21 cellular contexts compared by ENCODE assay signal in the genomic region with DNA sequence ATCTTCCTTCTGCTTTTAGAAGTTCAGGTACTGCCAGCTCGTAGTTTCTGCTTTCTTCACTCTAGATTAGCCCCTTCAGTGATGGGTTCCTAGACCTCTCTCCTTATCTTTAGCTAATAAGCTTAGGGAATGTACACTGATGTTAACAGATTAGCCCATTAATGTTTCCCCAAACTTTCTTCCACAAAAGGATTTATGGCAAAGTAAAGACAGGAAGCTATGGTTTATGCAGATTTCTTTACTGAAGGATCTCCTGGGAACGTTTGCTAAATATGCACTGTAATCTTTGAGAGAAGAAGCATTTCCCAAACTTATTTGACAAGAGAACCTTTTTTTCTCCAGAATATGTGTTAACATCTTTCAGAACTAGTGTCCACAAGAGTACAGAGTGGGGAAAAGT. TPM values are rescaled to one million over a fixed set of nuclear protein-coding genes. Genes with fewer than 3 reads are reported as not detected.
DNase-seq lines count a peak whose midpoint lies in the region; ATAC-seq, FAIRE-seq and TF ChIP-seq lines count a peak whose summit lies in the region.
"Had no signal": no experiment of that assay in that cellular context is flagged by ENCODE, and none has a peak within 500 bp of the region (broad histone marks: within the 10 kb centered on the region; RNA-seq: fewer than 3 reads in every experiment).

No MANE protein-coding gene starts in this region.

- TF ChIP-seq CTCF in D721Med (IDR thresholded peaks at IDR 0.05; ENCODE audit: insufficient read depth, missing control alignments), result no peak
- TF ChIP-seq CTCF in WTC11 (IDR thresholded peaks at IDR 0.05), result no peak

- no peak overlapping the region for H4K8ac ChIP-seq in mesenchymal stem cell (ENCODE audit: low read length)

- H3K4me1 ChIP-seq in HUES6 (ENCODE audit: control insufficient read depth, insufficient read depth, low read length), result peaks cover 19% of the 10 kb centered on the region
- H3K4me1 ChIP-seq in mesenchymal stem cell (ENCODE audit: control insufficient read depth, insufficient read depth, low read depth, low read length), result no peaks in the 10 kb centered on the region

- no peak overlapping the region for H2AFZ ChIP-seq in mesenchymal stem cell (ENCODE audit: low read depth, low read length)

- H3K27me3 ChIP-seq in HUES6 (ENCODE audit: control insufficient read depth, insufficient read depth, low read length), result no peaks in the 10 kb centered on the region
- no peaks in the 10 kb centered on the region for H3K27me3 ChIP-seq in mesenchymal stem cell (ENCODE audit: control insufficient read depth in 1 of 2, insufficient read depth in 1 of 2, low read length in 2 of 2)
- H3K27me3 ChIP-seq: MG63, testis had no signal

- H3K9me3 ChIP-seq in HUES6 (ENCODE audit: control insufficient read depth, insufficient read depth, low read depth, low read length), result no peaks in the 10 kb centered on the region
- no peaks in the 10 kb centered on the region for H3K9me3 ChIP-seq in mesenchymal stem cell (ENCODE audit: control insufficient read depth, low read length)
- H3K9me3 ChIP-seq: MG63, testis had no signal

- 38% methylated on average over 1 of the region's 2 CpGs for WGBS in mesenchymal stem cell

- no peaks in the 10 kb centered on the region for H3K27me3 Mint-ChIP-seq in WTC11 (ENCODE audit: low read depth)
- H3K27me3 Mint-ChIP-seq: B cell had no signal

- H3K36me3 Mint-ChIP-seq in WTC11, result peaks cover 19% of the 10 kb centered on the region
- H3K36me3 Mint-ChIP-seq in activated naive CD4-positive, alpha-beta T cell treated with anti-CD3 and anti-CD28 coated beads, Interleukin-2, amount 50 U/mL, for 72 hours, result peaks cover 21 to 41% of the 10 kb centered on the region in 2 donors

- H3K79me1 ChIP-seq in mesenchymal stem cell (replicated peaks; ENCODE audit: low read length, poor library complexity, severe bottlenecking), result no peaks in the 10 kb centered on the region

- H2AK5ac ChIP-seq in mesenchymal stem cell (ENCODE audit: low read length, severe bottlenecking), result no peak overlapping the region

- no peak overlapping the region for H4K91ac ChIP-seq in mesenchymal stem cell (ENCODE audit: low read length)

- POLR2A ChIA-PET in WTC11 (lab: Charles Lee), result interaction anchor here (1.4 kb wide), 1 partner anchor 20 kb away, joined by 4 read pairs; the partner anchor contains the start of gene MAPK1IP1L

- 0 out of 2 replicates have a peak overlapping the region, but pooled peaks have one; percentile 26 for H3K27ac ChIP-seq in HUES6 (ENCODE audit: low read depth, low read length)
- peak overlapping the region; percentile 51 for H3K27ac ChIP-seq in mesenchymal stem cell (ENCODE audit: low read length, poor library complexity, severe bottlenecking)
- H3K27ac ChIP-seq: testis had no signal

- H2BK5ac ChIP-seq in mesenchymal stem cell (ENCODE audit: low read depth, low read length, poor library complexity, severe bottlenecking), result no peak overlapping the region

- H2BK120ac ChIP-seq in mesenchymal stem cell (ENCODE audit: low read depth, low read length), result no peak overlapping the region

- no peak overlapping the region for H3K4me2 ChIP-seq in mesenchymal stem cell (ENCODE audit: low read length, poor library complexity, severe bottlenecking)

- 0 out of 2 replicates have a peak overlapping the region, but pooled peaks have one; percentile 33 for H3K27ac Mint-ChIP-seq in WTC11
- no peak overlapping the region for H3K27ac Mint-ChIP-seq in activated naive CD4-positive, alpha-beta T cell treated with anti-CD3 and anti-CD28 coated beads, Interleukin-2, amount 50 U/mL, for 72 hours
- H3K27ac Mint-ChIP-seq: activated T-helper 2 cell treated with anti-CD3 and anti-CD28 coated beads, Interferon-gamma antibody, Interleukin-2, Interleukin-4, amounts not matched to agents 10 μg/mL and 5 μg/mL and 100 μg/mL, durations not matched to agents 14 hours and 24 hours and 36 hours; B cell; mesothelial cell of epicardium; nephron progenitor cell; T-helper 1 cell treated with Interleukin-12 subunit alpha and Interleukin-12 subunit beta and Interleukin-4 antibody, amounts not matched to agents 30 μg/mL and 1 μg/mL, for 36 hours had no signal

- no peak overlapping the region for H3K23ac ChIP-seq in mesenchymal stem cell (ENCODE audit: low read length in 2 of 2)

- no peak overlapping the region for H2BK15ac ChIP-seq in mesenchymal stem cell (ENCODE audit: low read depth, poor library complexity, severe bottlenecking)

- H2BK12ac ChIP-seq in mesenchymal stem cell (ENCODE audit: low read length in 2 of 2), result no peak overlapping the region

- H3K9ac ChIP-seq in HUES6 (ENCODE audit: low read length) (peak overlapping the region; percentile 28), mesenchymal stem cell (ENCODE audit: low read length) (peak overlapping the region; percentile 34)

- H3K4ac ChIP-seq in mesenchymal stem cell (ENCODE audit: low read depth in 1 of 2, low read length in 2 of 2), result no peak overlapping the region

- H3K14ac ChIP-seq in mesenchymal stem cell (ENCODE audit: low read length in 2 of 2), result no peak overlapping the region

- ATAC-seq in WTC11 (no peak), GM19452 (IDR thresholded peaks at IDR 0.05; ENCODE audit: unreplicated experiment) (no peak), HG02870 (IDR thresholded peaks at IDR 0.05; ENCODE audit: unreplicated experiment) (no peak)
- no peak for ATAC-seq in activated naive CD4-positive, alpha-beta T cell treated with anti-CD3 and anti-CD28 coated beads, Interleukin-2, amount 50 U/mL, for 72 hours

- H3K36me3 ChIP-seq in HUES6 (ENCODE audit: control insufficient read depth, insufficient read depth, low read length), result peaks cover 33% of the 10 kb centered on the region
- H3K36me3 ChIP-seq in mesenchymal stem cell (ENCODE audit: control insufficient read depth in 1 of 2, insufficient read depth in 2 of 2, low read depth in 1 of 2, low read length in 2 of 2), result peaks cover 4 to 19% of the 10 kb centered on the region in 2 experiments

- peak; percentile 88 for FAIRE-seq in D721Med (lab: Jason Lieb, UNC)

- peaks cover 33% of the 10 kb centered on the region for H3K4me1 Mint-ChIP-seq in WTC11

- CTCF ChIA-PET in WTC11 (lab: Charles Lee), result interaction anchor here (6.0 kb wide), 1 partner anchor 20 kb away, joined by 43 read pairs; the partner anchor contains the start of gene MAPK1IP1L

- H3K4me3 ChIP-seq in HUES6 (ENCODE audit: low read depth, low read length) (no peak overlapping the region), mesenchymal stem cell (ENCODE audit: insufficient read depth in 1 of 2, low read depth in 1 of 2, low read length in 2 of 2) (no peak overlapping the region)
- H3K4me3 ChIP-seq: MG63, testis had no signal

- no peak overlapping the region for H3K4me3 Mint-ChIP-seq in WTC11
- H3K4me3 Mint-ChIP-seq: B cell; mesothelial cell of epicardium; nephron progenitor cell; T-helper 1 cell treated with Interleukin-12 subunit alpha and Interleukin-12 subunit beta and Interleukin-4 antibody, amounts not matched to agents 30 μg/mL and 1 μg/mL, for 36 hours had no signal

- DNase-seq in D721Med (ENCODE audit: insufficient read length, low spot score) (no peak), WTC11 (ENCODE audit: low spot score) (no peak), mesenchymal stem cell (peak; percentile 40), NCI-H2171 treated with DMSO at 0.1 percent for 48 hours (lab: John Stamatoyannopoulos, UW) (no peak)
- no peak for DNase-seq in activated naive CD4-positive, alpha-beta T cell treated with anti-CD3 and anti-CD28 coated beads, Interleukin-2, amount 50 U/mL, for 72 hours (ENCODE audit: low spot score in 2 of 2)
- DNase-seq: activated CD4-positive, CD25-positive, alpha-beta regulatory T cell; anterior cingulate cortex; hippocampal formation; MG63; NCI-H2227 treated with DMSO at 0.1 percent for 48 hours; nephron progenitor cell; NK-92 treated with Interleukin-12 subunit alpha and Interleukin-12 subunit beta, amount 100 ng/mL, for 24 hours; stimulated activated CD4-positive, alpha-beta T cell treated with anti-CD3 and anti-CD28 coated beads, Interleukin-12 subunit alpha, Interleukin-12 subunit beta, amount 100 ng/mL, for 4 hours; testis had no signal

- H3K18ac ChIP-seq in mesenchymal stem cell (ENCODE audit: low read depth in 1 of 2, low read length in 2 of 2), result no peak overlapping the region

- no peaks in the 10 kb centered on the region for H3K9me3 Mint-ChIP-seq in WTC11
- H3K9me3 Mint-ChIP-seq in activated naive CD4-positive, alpha-beta T cell treated with anti-CD3 and anti-CD28 coated beads, Interleukin-2, amount 50 U/mL, for 72 hours, result no peaks in the 10 kb centered on the region
- H3K9me3 Mint-ChIP-seq: activated T-helper 2 cell treated with anti-CD3 and anti-CD28 coated beads, Interferon-gamma antibody, Interleukin-2, Interleukin-4, amounts not matched to agents 10 μg/mL and 5 μg/mL and 100 μg/mL, durations not matched to agents 14 hours and 24 hours and 36 hours; mesothelial cell of epicardium; nephron progenitor cell; T-helper 1 cell treated with Interleukin-12 subunit alpha and Interleukin-12 subunit beta and Interleukin-4 antibody, amounts not matched to agents 30 μg/mL and 1 μg/mL, for 36 hours had no signal

TF ChIP-seq in WTC11, 78 proteins besides CTCF, POLR2A, EP300 and RAD21 (continues in another document):
- TF ChIP-seq E2F4 (CRISPR knock-in tag; IDR thresholded peaks at IDR 0.05; ENCODE audit: borderline replicate concordance, low read depth), result no peak

RNA-seq across cellular contexts. Expression of gene SOCS4, which starts 4.2 kb away (rescaled TPM):
- total RNA-seq in WTC11 (2021), result 20.7 to 21.3 TPM (median 21.2 TPM) in 3 replicates
- polyA plus RNA-seq in mesenchymal stem cell (2013, experiment 1 of 2), result 11.3 TPM
- polyA plus RNA-seq in mesenchymal stem cell (2013, experiment 2 of 2), result 11.8 TPM
- 10 to 100 TPM; 26.6 to 33.7 TPM for total RNA-seq in activated naive CD4-positive, alpha-beta T cell treated with anti-CD3 and anti-CD28 coated beads, Interleukin-2, amount 50 U/mL, for 72 hours

RNA-seq across cellular contexts. Expression of gene WDHD1, which starts 4.3 kb away (rescaled TPM):
- 64.4 to 76.1 TPM (median 67.3 TPM) in 3 replicates for total RNA-seq in WTC11 (2021)
- 3.3 TPM for polyA plus RNA-seq in mesenchymal stem cell (2013, experiment 1 of 2)
- polyA plus RNA-seq in mesenchymal stem cell (2013, experiment 2 of 2), result 2.8 TPM
- total RNA-seq in activated naive CD4-positive, alpha-beta T cell treated with anti-CD3 and anti-CD28 coated beads, Interleukin-2, amount 50 U/mL, for 72 hours, result 10 to 100 TPM; 60.7 to 64.8 TPM

RNA-seq across cellular contexts. Expression of gene MAPK1IP1L, which starts 20.3 kb away (rescaled TPM):
- 97.9 to 107 TPM (median 107 TPM) in 3 replicates for total RNA-seq in WTC11 (2021)
- polyA plus RNA-seq in mesenchymal stem cell (2013, experiment 1 of 2), result 123 TPM
- 118 TPM for polyA plus RNA-seq in mesenchymal stem cell (2013, experiment 2 of 2)
- 100 to 1,000 TPM in 1 of 2 donors, 10 to 100 TPM in 1; 66.5 to 101 TPM for total RNA-seq in activated naive CD4-positive, alpha-beta T cell treated with anti-CD3 and anti-CD28 coated beads, Interleukin-2, amount 50 U/mL, for 72 hours
